Comparison of ENCODE assay signal across 1 cellular context in the genomic region with DNA sequence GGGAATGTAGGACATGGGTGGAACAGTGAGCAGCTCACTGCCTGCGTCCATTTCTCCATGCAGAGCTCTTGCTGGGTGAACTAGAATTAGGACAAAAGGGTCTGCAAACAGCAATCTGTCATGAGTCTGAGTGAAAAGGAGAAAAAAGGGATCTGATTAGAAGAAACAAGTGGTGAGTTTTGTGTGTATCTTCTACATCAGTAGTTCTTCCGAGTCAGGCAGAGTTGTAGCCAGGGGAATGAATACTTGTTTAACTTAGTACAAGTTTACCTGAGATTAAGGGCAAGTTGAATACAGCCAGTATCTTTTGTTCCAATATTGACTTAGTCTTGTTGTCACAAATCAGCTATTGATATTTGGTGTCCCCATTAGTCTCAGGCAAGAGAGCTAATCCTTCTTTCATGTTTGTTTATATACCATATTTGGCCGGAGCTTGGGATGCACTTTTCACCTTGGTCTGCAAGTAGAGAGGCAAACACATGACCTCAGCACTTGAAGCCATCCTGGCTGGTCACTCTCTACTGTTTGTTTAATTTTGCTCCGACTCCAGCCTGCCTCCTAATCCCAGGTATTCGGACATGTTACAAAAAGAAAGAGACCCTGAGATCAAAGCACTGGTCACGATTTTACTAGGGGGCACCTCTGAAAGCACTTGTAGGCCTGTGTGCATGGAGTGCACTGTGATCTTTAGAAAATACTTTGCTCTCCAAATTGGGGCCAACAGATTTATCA.
TF ChIP-seq lines count a peak whose summit lies in the region.

No MANE protein-coding gene starts in this region.

TF ChIP-seq in HepG2, 621 proteins besides CTCF, POLR2A, EP300 and RAD21 (continued from another document and continues in another):
- TF ChIP-seq, protein P1, sequence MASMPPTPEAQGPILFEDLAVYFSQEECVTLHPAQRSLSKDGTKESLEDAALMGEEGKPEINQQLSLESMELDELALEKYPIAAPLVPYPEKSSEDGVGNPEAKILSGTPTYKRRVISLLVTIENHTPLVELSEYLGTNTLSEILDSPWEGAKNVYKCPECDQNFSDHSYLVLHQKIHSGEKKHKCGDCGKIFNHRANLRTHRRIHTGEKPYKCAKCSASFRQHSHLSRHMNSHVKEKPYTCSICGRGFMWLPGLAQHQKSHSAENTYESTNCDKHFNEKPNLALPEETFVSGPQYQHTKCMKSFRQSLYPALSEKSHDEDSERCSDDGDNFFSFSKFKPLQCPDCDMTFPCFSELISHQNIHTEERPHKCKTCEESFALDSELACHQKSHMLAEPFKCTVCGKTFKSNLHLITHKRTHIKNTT (CRISPR knock-in tag; IDR thresholded peaks at IDR 0.05): no peak
- TF ChIP-seq ZNF17 (CRISPR knock-in tag; IDR thresholded peaks at IDR 0.05) (no peak), PHF21A (CRISPR knock-in tag; IDR thresholded peaks at IDR 0.05) (peak; percentile 97), AGO1 (IDR thresholded peaks at IDR 0.05; ENCODE audit: low read depth, low read length, poor library complexity, severe bottlenecking) (no peak), ZNF850 (CRISPR knock-in tag; conservative IDR thresholded peaks at IDR 0.05) (0 out of 2 replicates have a peak, but pooled peaks have one; percentile 29), NRL (CRISPR knock-in tag; IDR thresholded peaks at IDR 0.05; ENCODE audit: borderline replicate concordance) (no peak), GATAD2A (CRISPR knock-in tag; IDR thresholded peaks at IDR 0.05) (peak; percentile 99), RFXAP (CRISPR knock-in tag; IDR thresholded peaks at IDR 0.05; ENCODE audit: borderline replicate concordance) (peak; percentile 68; the same call in 1 of the 2 replicates), SMYD3 (CRISPR knock-in tag; IDR thresholded peaks at IDR 0.05) (peak; percentile 100), POGZ (CRISPR knock-in tag; IDR thresholded peaks at IDR 0.05) (peak; percentile 87), SP1 (IDR thresholded peaks at IDR 0.05) (no peak), SP1 (CRISPR knock-in tag; IDR thresholded peaks at IDR 0.05) (peak; percentile 54; the same call in 1 of the 2 replicates), MYNN (CRISPR knock-in tag; IDR thresholded peaks at IDR 0.05; ENCODE audit: low read depth) (no peak), POLR2AphosphoS2 (IDR thresholded peaks at IDR 0.05; ENCODE audit: low read depth, low read length) (no peak), ADNP (CRISPR knock-in tag; IDR thresholded peaks at IDR 0.05) (no peak), YEATS2 (CRISPR knock-in tag; IDR thresholded peaks at IDR 0.05; ENCODE audit: borderline replicate concordance) (peak; percentile 80; the same call in 1 of the 2 replicates), AFF4 (CRISPR knock-in tag; IDR thresholded peaks at IDR 0.05) (no peak; the same call in 1 of the 2 replicates), ZNF235 (CRISPR knock-in tag; IDR thresholded peaks at IDR 0.05; ENCODE audit: borderline replicate concordance) (no peak), BCL3 (CRISPR knock-in tag; IDR thresholded peaks at IDR 0.05) (peak; percentile 82), CHD2 (IDR thresholded peaks at IDR 0.05; ENCODE audit: low read depth, low read length) (no peak), ZNF713 (CRISPR knock-in tag; IDR thresholded peaks at IDR 0.05) (no peak), ZFP62 (CRISPR knock-in tag; IDR thresholded peaks at IDR 0.05) (no peak), ZNF350 (CRISPR knock-in tag; IDR thresholded peaks at IDR 0.05; ENCODE audit: borderline replicate concordance, low read depth) (peak; percentile 90), IRX3 (CRISPR knock-in tag; IDR thresholded peaks at IDR 0.05; ENCODE audit: borderline replicate concordance, low read depth) (peak; percentile 98), AHR (CRISPR knock-in tag; IDR thresholded peaks at IDR 0.05) (peak; percentile 66; the same call in 1 of the 2 replicates), ZHX2 (IDR thresholded peaks at IDR 0.05; ENCODE audit: low read depth) (no peak), ZHX2 (CRISPR knock-in tag; IDR thresholded peaks at IDR 0.05; ENCODE audit: borderline replicate concordance) (no peak), HNRNPK (IDR thresholded peaks at IDR 0.05; ENCODE audit: low read depth, low read length, poor library complexity, severe bottlenecking) (no peak), ZNF660 (CRISPR knock-in tag; IDR thresholded peaks at IDR 0.05; ENCODE audit: borderline replicate concordance, low read depth) (no peak), SALL1 (CRISPR knock-in tag; IDR thresholded peaks at IDR 0.05) (peak; percentile 96), NCOA5 (CRISPR knock-in tag; IDR thresholded peaks at IDR 0.05) (0 out of 2 replicates have a peak, but pooled peaks have one; percentile 86), ZNF296 (CRISPR knock-in tag; conservative IDR thresholded peaks at IDR 0.05) (no peak), AGO2 (optimal IDR thresholded peaks at IDR 0.05; ENCODE audit: low read depth, low read length) (no peak), ZNF30 (CRISPR knock-in tag; IDR thresholded peaks at IDR 0.05) (no peak), ZNF761 (CRISPR knock-in tag; conservative IDR thresholded peaks at IDR 0.05) (peak; percentile 95), ZBTB1 (CRISPR knock-in tag; IDR thresholded peaks at IDR 0.05; ENCODE audit: borderline replicate concordance) (no peak), ZNF737 (CRISPR knock-in tag; IDR thresholded peaks at IDR 0.05; ENCODE audit: borderline replicate concordance) (no peak; the same call in 1 of the 2 replicates), ZNF264 (CRISPR knock-in tag; IDR thresholded peaks at IDR 0.05) (peak; percentile 89; the same call in 1 of the 2 replicates), ZNF576 (CRISPR knock-in tag; IDR thresholded peaks at IDR 0.05) (no peak), XRCC5 (optimal IDR thresholded peaks at IDR 0.05; ENCODE audit: low read length) (no peak), ATF7 (IDR thresholded peaks at IDR 0.05) (peak; percentile 89), ATF7 (CRISPR knock-in tag; IDR thresholded peaks at IDR 0.05) (peak; percentile 99), SIN3A (IDR thresholded peaks at IDR 0.05; ENCODE audit: borderline replicate concordance, low read depth, low read length) (peak; percentile 43; the same call in 1 of the 2 replicates), ZBTB38 (CRISPR knock-in tag; IDR thresholded peaks at IDR 0.05) (no peak), FOXA3 (CRISPR knock-in tag; IDR thresholded peaks at IDR 0.05) (peak; percentile 100)
- TF ChIP-seq, protein P2, sequence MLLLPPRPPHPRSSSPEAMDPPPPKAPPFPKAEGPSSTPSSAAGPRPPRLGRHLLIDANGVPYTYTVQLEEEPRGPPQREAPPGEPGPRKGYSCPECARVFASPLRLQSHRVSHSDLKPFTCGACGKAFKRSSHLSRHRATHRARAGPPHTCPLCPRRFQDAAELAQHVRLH (CRISPR knock-in tag; IDR thresholded peaks at IDR 0.05; ENCODE audit: borderline replicate concordance, low read depth): peak; percentile 82; the same call in 1 of the 2 replicates
- TF ChIP-seq, protein P3, sequence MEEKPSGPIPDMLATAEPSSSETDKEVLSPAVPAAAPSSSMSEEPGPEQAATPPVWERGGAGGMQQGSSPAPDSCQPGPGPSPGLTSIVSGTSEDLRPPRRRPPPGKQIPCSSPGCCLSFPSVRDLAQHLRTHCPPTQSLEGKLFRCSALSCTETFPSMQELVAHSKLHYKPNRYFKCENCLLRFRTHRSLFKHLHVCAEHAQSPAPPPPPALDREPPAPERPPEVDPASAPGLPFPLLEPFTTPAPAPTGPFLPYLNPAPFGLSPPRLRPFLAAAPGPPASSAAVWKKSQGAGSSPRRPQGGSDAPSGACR (CRISPR knock-in tag; IDR thresholded peaks at IDR 0.05): no peak; the same call in 1 of the 2 replicates
- TF ChIP-seq, protein P4, sequence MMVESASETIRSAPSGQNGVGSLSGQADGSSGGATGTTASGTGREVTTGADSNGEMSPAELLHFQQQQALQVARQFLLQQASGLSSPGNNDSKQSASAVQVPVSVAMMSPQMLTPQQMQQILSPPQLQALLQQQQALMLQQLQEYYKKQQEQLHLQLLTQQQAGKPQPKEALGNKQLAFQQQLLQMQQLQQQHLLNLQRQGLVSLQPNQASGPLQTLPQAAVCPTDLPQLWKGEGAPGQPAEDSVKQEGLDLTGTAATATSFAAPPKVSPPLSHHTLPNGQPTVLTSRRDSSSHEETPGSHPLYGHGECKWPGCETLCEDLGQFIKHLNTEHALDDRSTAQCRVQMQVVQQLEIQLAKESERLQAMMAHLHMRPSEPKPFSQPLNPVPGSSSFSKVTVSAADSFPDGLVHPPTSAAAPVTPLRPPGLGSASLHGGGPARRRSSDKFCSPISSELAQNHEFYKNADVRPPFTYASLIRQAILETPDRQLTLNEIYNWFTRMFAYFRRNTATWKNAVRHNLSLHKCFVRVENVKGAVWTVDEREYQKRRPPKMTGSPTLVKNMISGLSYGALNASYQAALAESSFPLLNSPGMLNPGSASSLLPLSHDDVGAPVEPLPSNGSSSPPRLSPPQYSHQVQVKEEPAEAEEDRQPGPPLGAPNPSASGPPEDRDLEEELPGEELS (CRISPR knock-in tag; IDR thresholded peaks at IDR 0.05): peak; percentile 100
